ENCODE assay signal across 8 cellular contexts in genomic region chr10:114631090-114631677, GRCh38. TPM values are rescaled to one million over a fixed set of nuclear protein-coding genes. Genes with fewer than 3 reads are reported as not detected.
DNase-seq lines count a peak whose midpoint lies in the region; ATAC-seq and TF ChIP-seq lines count a peak whose summit lies in the region.

No MANE protein-coding gene starts in this region.

- TF ChIP-seq CTCF in heart left ventricle (IDR thresholded peaks at IDR 0.05) (no peak), mammary epithelial cell (conservative IDR thresholded peaks at IDR 0.05 in 1 of 2, IDR thresholded peaks at IDR 0.05 in 1 of 2; ENCODE audit: extremely low read depth in 1 of 2, insufficient read depth in 1 of 2, low read depth in 1 of 2, low read length in 2 of 2) (no peak), vagina (IDR thresholded peaks at IDR 0.05) (no peak)

- in situ Hi-C loops in mammary epithelial cell (cut with MboI; ENCODE audit: low sequenced_read_pairs in 2 of 2): no loop called here

- no peak overlapping the region for H3K18ac ChIP-seq in mesendoderm (ENCODE audit: low read length)

- peaks cover 0 to 90% (median 52%) of the 10 kb centered on the region in 12 donors for H3K4me1 ChIP-seq in heart left ventricle
- peaks cover 64% of the 10 kb centered on the region for H3K4me1 ChIP-seq in mammary epithelial cell (ENCODE audit: insufficient read depth, low read length)
- no peaks in the 10 kb centered on the region for H3K4me1 ChIP-seq in mesendoderm (ENCODE audit: control insufficient read depth, low read depth, low read length)
- H3K4me1 ChIP-seq in vagina: peaks cover 46% of the 10 kb centered on the region

- DNase-seq in heart left ventricle: no peak
- no peak for DNase-seq in cardiac septum (ENCODE audit: low spot score)
- DNase-seq in mammary epithelial cell: no peak
- no peak for DNase-seq in mesendoderm
- no peak for DNase-seq in vagina (ENCODE audit: extremely low spot score in 2 of 2)
- no peak for DNase-seq in NCI-H774 (lab: John Stamatoyannopoulos, UW)
- no peak for DNase-seq in effector CD8-positive, alpha-beta T cell (lab: John Stamatoyannopoulos, UW)

- H2BK120ac ChIP-seq in mesendoderm (ENCODE audit: low read depth, low read length): no peak overlapping the region

- ATAC-seq in heart left ventricle: no peak
- ATAC-seq in GM18867 (IDR thresholded peaks at IDR 0.05; ENCODE audit: unreplicated experiment): no peak

- H3K9ac ChIP-seq in mammary epithelial cell (ENCODE audit: insufficient read depth, low read length): peak overlapping the region; percentile 76
- H3K9ac ChIP-seq in mesendoderm (ENCODE audit: low read length): peak overlapping the region; percentile 9

- no peak overlapping the region for H4K8ac ChIP-seq in mesendoderm (ENCODE audit: low read depth, low read length)

- peak overlapping the region; percentile 79 for H3K4me2 ChIP-seq in mammary epithelial cell (ENCODE audit: insufficient read depth, low read depth, low read length)
- H3K4me2 ChIP-seq in mesendoderm (ENCODE audit: low read length): peak overlapping the region; percentile 66

- H3K27ac ChIP-seq in heart left ventricle: peak overlapping the region; percentile 80 to 96 (median 90)
- peak overlapping the region; percentile 59 for H3K27ac ChIP-seq in mammary epithelial cell (ENCODE audit: insufficient read depth, low read depth, low read length)
- no peak overlapping the region for H3K27ac ChIP-seq in mesendoderm (ENCODE audit: low read depth, low read length)
- H3K27ac ChIP-seq in vagina: peak overlapping the region; percentile 64

- H3K79me1 ChIP-seq in mesendoderm (ENCODE audit: low read length): no peaks in the 10 kb centered on the region

- H3K79me2 ChIP-seq in mammary epithelial cell (ENCODE audit: insufficient read depth, low read length): peaks cover 8% of the 10 kb centered on the region
- H3K79me2 ChIP-seq in mesendoderm (ENCODE audit: control insufficient read depth, insufficient read depth, low read length): no peaks in the 10 kb centered on the region

- H3K23ac ChIP-seq in mesendoderm (ENCODE audit: low read length): no peak overlapping the region

- TF ChIP-seq POLR2A in heart left ventricle (IDR thresholded peaks at IDR 0.05) (no peak), vagina (IDR thresholded peaks at IDR 0.05) (no peak)

- no peak overlapping the region for H3K4ac ChIP-seq in mesendoderm (ENCODE audit: low read depth, low read length)

- H3K56ac ChIP-seq in mesendoderm (ENCODE audit: low read length): no peak overlapping the region

- H2BK15ac ChIP-seq in mesendoderm (replicated peaks; ENCODE audit: low read depth): no peak overlapping the region

- dilution Hi-C loops in mammary epithelial cell (cut with HindIII; ENCODE audit: low sequenced_read_pairs): no loop called here

- peak overlapping the region; percentile 85 for H2AFZ ChIP-seq in mammary epithelial cell (ENCODE audit: low read depth, low read length)

- H3K36me3 ChIP-seq in heart left ventricle (peaks cover 0 to 8% (median 0%) of the 10 kb centered on the region in 9 donors), mammary epithelial cell (ENCODE audit: insufficient read depth, low read length) (no peaks in the 10 kb centered on the region), mesendoderm (ENCODE audit: control insufficient read depth, insufficient read depth, low read length) (no peaks in the 10 kb centered on the region), vagina (no peaks in the 10 kb centered on the region)

- H3K4me3 ChIP-seq in heart left ventricle (peak overlapping the region; percentile 40 to 85 (median 68)), mammary epithelial cell (replicated peaks in 1 of 3; ENCODE audit: insufficient read depth in 1 of 3, low read depth in 2 of 3, low read length in 3 of 3) (peak overlapping the region; percentile 43 to 69 (median 61)), mesendoderm (ENCODE audit: low read length) (no peak overlapping the region), vagina (peak overlapping the region; percentile 49 to 50)

- BruUV-seq in mammary epithelial cell (replicated peaks; lab: Mats Ljungman, UMichigan): TSS peak; percentile 44

- CTCF ChIA-PET in mammary epithelial cell (lab: Charles Lee; ENCODE audit: low non-redundant PET): no interaction called here

- no peak overlapping the region for H2AK5ac ChIP-seq in mesendoderm (ENCODE audit: low read length)

- no peak overlapping the region for H2BK5ac ChIP-seq in mesendoderm (ENCODE audit: low read length)

- intact Hi-C loops in heart left ventricle (cut with DNase I): loop anchor here in 6 of 10 donors (5.0 to 10.0 kb wide), 5 partner anchors 51 to 156 kb away; no protein-coding TSS in a partner anchor
- intact Hi-C loops in cardiac septum (cut with DNase I): loop anchor here (5.0 to 10.0 kb wide), 2 partner anchors 154 to 191 kb away; partner anchors contain the start of gene FHIP2A
- intact Hi-C loops in mammary epithelial cell (cut with micrococcal nuclease): loop anchor here (1.0 to 10.0 kb wide), 4 partner anchors 17 to 1794 kb away; partner anchors contain the start of gene PNLIPRP3
- intact Hi-C loops in vagina (cut with DNase I): no loop called here

- H3K9me3 ChIP-seq in heart left ventricle (no peaks in the 10 kb centered on the region), mammary epithelial cell (replicated peaks; ENCODE audit: insufficient read depth, low read length) (no peaks in the 10 kb centered on the region), vagina (no peaks in the 10 kb centered on the region)

- H3K27me3 ChIP-seq in heart left ventricle (peaks cover 0 to 21% (median 0%) of the 10 kb centered on the region in 9 donors), mammary epithelial cell (ENCODE audit: insufficient read depth, low read length) (no peaks in the 10 kb centered on the region), mesendoderm (ENCODE audit: insufficient read depth, low read length, poor library complexity) (no peaks in the 10 kb centered on the region), vagina (no peaks in the 10 kb centered on the region)

- H4K20me1 ChIP-seq in mammary epithelial cell (ENCODE audit: insufficient read depth, low read length): no peaks in the 10 kb centered on the region

- no peak overlapping the region for H4K5ac ChIP-seq in mesendoderm (ENCODE audit: low read length)

- WGBS in heart left ventricle, 4 donors: 22 to 32% (median 28%) methylated on average over 9 of the region's 9 CpGs
- 15% methylated on average over 9 of the region's 9 CpGs for WGBS in mammary epithelial cell (ENCODE audit: low coverage, missing lambda C conversion rate)
- WGBS in mesendoderm (ENCODE audit: extremely low coverage, insufficient coverage, low lambda C conversion rate): no CpG with 5 or more reads among the region's 9 CpGs

RNA-seq across cellular contexts. Expression of gene ABLIM1, which starts 26.9 kb away (rescaled TPM):
- 100 to 1,000 TPM; 491 to 713 (median 575) TPM for total RNA-seq in heart left ventricle
- polyA plus RNA-seq in heart left ventricle: 100 to 1,000 TPM; 242 to 276 TPM
- 473 TPM for total RNA-seq in cardiac septum
- total RNA-seq in mammary epithelial cell: 100 to 1,000 TPM in 1 of 2 donors, 10 to 100 TPM in 1; 99.9 to 164 TPM
- polyA plus RNA-seq in mammary epithelial cell: 75.0 TPM
- 117 TPM for polyA minus RNA-seq in mammary epithelial cell
- 49.1 TPM for polyA plus RNA-seq in mesendoderm (2013, experiment 1 of 2)
- polyA plus RNA-seq in mesendoderm (2013, experiment 2 of 2): 50.3 TPM
- total RNA-seq in vagina: 176 TPM
